18 cellular contexts compared by ENCODE assay signal in genomic region chr7:110130669-110131068, GRCh38.
DNase-seq lines count a peak whose midpoint lies in the region; ATAC-seq, FAIRE-seq and TF ChIP-seq lines count a peak whose summit lies in the region.
"Had no signal": no experiment of that assay in that cellular context is flagged by ENCODE, and none has a peak within 500 bp of the region (broad histone marks: within the 10 kb centered on the region; RNA-seq: fewer than 3 reads in every experiment).

No MANE protein-coding gene starts in this region.

- H3K36me3 ChIP-seq in GM23338 (ENCODE audit: insufficient read depth) (no peaks in the 10 kb centered on the region), endodermal cell (ENCODE audit: control insufficient read depth, insufficient read depth, low read length) (no peaks in the 10 kb centered on the region)
- H3K36me3 ChIP-seq: gastrocnemius medialis, transverse colon had no signal

- no peak overlapping the region for H3K4me2 ChIP-seq in A549
- no peak overlapping the region for H3K4me2 ChIP-seq in GM23338

- H3K36me3 Mint-ChIP-seq in GM23338 (ENCODE audit: low read depth) (no peaks in the 10 kb centered on the region), endodermal cell (ENCODE audit: low read depth) (no peaks in the 10 kb centered on the region)
- H3K36me3 Mint-ChIP-seq in activated CD4-positive, alpha-beta T cell treated with anti-CD3 and anti-CD28 coated beads, Interleukin-2, amount 10 ng/mL, durations not matched to agents 24 days and 14 days (ENCODE audit: low read depth) = no peaks in the 10 kb centered on the region
- H3K36me3 Mint-ChIP-seq: activated CD4-positive, alpha-beta memory T cell treated with anti-CD3 and anti-CD28 coated beads for 36 hours had no signal

- TF ChIP-seq CTCF in A549 (IDR thresholded peaks at IDR 0.05) (no peak; the same call in 2 of the 3 replicates), GM23338 (conservative IDR thresholded peaks at IDR 0.05; ENCODE audit: low read depth in 2 of 2) (no peak), endodermal cell (conservative IDR thresholded peaks at IDR 0.05) (peak; percentile 34)

- H3K27me3 ChIP-seq in GM23338 (ENCODE audit: insufficient read depth) (no peaks in the 10 kb centered on the region), endodermal cell (ENCODE audit: control insufficient read depth, insufficient read depth, low read length, poor library complexity, severe bottlenecking) (no peaks in the 10 kb centered on the region)
- H3K27me3 ChIP-seq: gastrocnemius medialis, transverse colon had no signal

- no peak overlapping the region for H3K4me3 Mint-ChIP-seq in GM23338
- no peak overlapping the region for H3K4me3 Mint-ChIP-seq in endodermal cell
- H3K4me3 Mint-ChIP-seq in activated CD4-positive, alpha-beta T cell treated with anti-CD3 and anti-CD28 coated beads, Interleukin-2, amount 10 ng/mL, durations not matched to agents 24 days and 14 days = no peak overlapping the region
- H3K4me3 Mint-ChIP-seq: activated CD4-positive, alpha-beta memory T cell treated with anti-CD3 and anti-CD28 coated beads for 36 hours had no signal

- no peak overlapping the region for H3K27ac ChIP-seq in A549
- H3K27ac ChIP-seq in GM23338 (ENCODE audit: low read depth) = no peak overlapping the region
- no peak overlapping the region for H3K27ac ChIP-seq in endodermal cell (ENCODE audit: low read depth, low read length)
- H3K27ac ChIP-seq: gastrocnemius medialis, transverse colon had no signal

- H2AFZ ChIP-seq in GM23338 = peak overlapping the region; percentile 77

- DNase-seq in A549 (ENCODE audit: low read depth in 1 of 2, low spot score in 1 of 2) = peak in 1 of 2 experiments; percentile 6
- no peak for DNase-seq in GM23338 (ENCODE audit: low spot score)
- DNase-seq in NCI-H748 treated with DMSO at 0.1 percent for 48 hours (lab: John Stamatoyannopoulos, UW) = peak; percentile 75
- DNase-seq in endodermal cell = no peak
- DNase-seq in activated CD4-positive, alpha-beta T cell treated with anti-CD3 and anti-CD28 coated beads, Interleukin-2, amount 10 ng/mL, durations not matched to agents 24 days and 14 days = no peak
- no peak for DNase-seq in NCI-H2196 treated with DMSO at 0.1 percent for 48 hours (lab: John Stamatoyannopoulos, UW; ENCODE audit: unreplicated experiment)
- DNase-seq: activated CD4-positive, alpha-beta memory T cell treated with anti-CD3 and anti-CD28 coated beads for 36 hours; activated effector memory CD4-positive, alpha-beta T cell treated with Interleukin-2 at 50 U/mL for 16 hours; effector CD4-positive, alpha-beta T cell; gastrocnemius medialis; NCI-H345; stimulated activated CD4-positive, alpha-beta T cell treated with anti-CD3 and anti-CD28 coated beads, Interleukin-2, amount 100 ng/mL, for 24 hours; T1000; transverse colon had no signal

- POLR2A ChIA-PET in A549 (lab: Yijun Ruan, JAX) = no interaction called here

- peaks cover 3% of the 10 kb centered on the region; the same call in 2 of the 3 replicates for H3K4me1 Mint-ChIP-seq in GM23338
- no peaks in the 10 kb centered on the region for H3K4me1 Mint-ChIP-seq in endodermal cell
- H3K4me1 Mint-ChIP-seq in activated CD4-positive, alpha-beta T cell treated with anti-CD3 and anti-CD28 coated beads, Interleukin-2, amount 10 ng/mL, durations not matched to agents 24 days and 14 days = no peaks in the 10 kb centered on the region

- no peak overlapping the region for H3K9ac ChIP-seq in endodermal cell (ENCODE audit: extremely low read depth, low read length, poor library complexity, severe bottlenecking)

- H3K9me3 ChIP-seq in A549 (no peaks in the 10 kb centered on the region), endodermal cell (ENCODE audit: control insufficient read depth, low read length) (no peaks in the 10 kb centered on the region)
- H3K9me3 ChIP-seq: gastrocnemius medialis, transverse colon had no signal

- no peaks in the 10 kb centered on the region for H3F3A ChIP-seq in GM23338 (replicated peaks; ENCODE audit: low read depth)

- WGBS in A549 (ENCODE audit: missing lambda C conversion rate) = 2% methylated on average over 2 of the region's 2 CpGs
- no CpG with 5 or more reads among the region's 2 CpGs for WGBS in endodermal cell (ENCODE audit: insufficient coverage in 1 of 2, insufficient read length in 1 of 2), 2 experiments

- H3K4me1 ChIP-seq in A549 (no peaks in the 10 kb centered on the region), GM23338 (ENCODE audit: insufficient read depth) (peaks cover 5% of the 10 kb centered on the region), endodermal cell (ENCODE audit: control insufficient read depth, insufficient read depth, low read length) (no peaks in the 10 kb centered on the region)
- H3K4me1 ChIP-seq: gastrocnemius medialis, transverse colon had no signal

- no peaks in the 10 kb centered on the region for H4K20me1 ChIP-seq in GM23338 (replicated peaks; ENCODE audit: insufficient read depth)

- no peak for TF ChIP-seq EP300 in A549 (IDR thresholded peaks at IDR 0.05)

- ATAC-seq in A549 (no peak), GM23338 (no peak), GM21515 (IDR thresholded peaks at IDR 0.05; ENCODE audit: unreplicated experiment) (no peak), GM19351 (IDR thresholded peaks at IDR 0.05; ENCODE audit: unreplicated experiment) (no peak)
- ATAC-seq: gastrocnemius medialis had no signal

- H3K9me3 Mint-ChIP-seq in GM23338 (peaks cover 2% of the 10 kb centered on the region; the same call in 2 of the 3 replicates), endodermal cell (no peaks in the 10 kb centered on the region)
- no peaks in the 10 kb centered on the region for H3K9me3 Mint-ChIP-seq in activated CD4-positive, alpha-beta T cell treated with anti-CD3 and anti-CD28 coated beads, Interleukin-2, amount 10 ng/mL, durations not matched to agents 24 days and 14 days
- H3K9me3 Mint-ChIP-seq: activated CD4-positive, alpha-beta memory T cell treated with anti-CD3 and anti-CD28 coated beads for 36 hours had no signal

- TF ChIP-seq POLR2A in A549 (IDR thresholded peaks at IDR 0.05; ENCODE audit: low read length) = no peak

- peak; percentile 7 to 23; a peak in 1 of 5 replicates for TF ChIP-seq RAD21 in A549 (conservative IDR thresholded peaks at IDR 0.05 in 1 of 2, IDR thresholded peaks at IDR 0.05 in 1 of 2)

- FAIRE-seq in A549 (lab: Jason Lieb, UNC) = no peak
- FAIRE-seq: astrocyte, H1 had no signal

- H3K4me3 ChIP-seq in A549 (no peak overlapping the region), GM23338 (no peak overlapping the region), endodermal cell (ENCODE audit: low read length) (no peak overlapping the region)
- H3K4me3 ChIP-seq: gastrocnemius medialis, transverse colon had no signal

- no peaks in the 10 kb centered on the region for H3K27me3 Mint-ChIP-seq in GM23338 (ENCODE audit: insufficient read depth, low read depth, poor library complexity)
- no peaks in the 10 kb centered on the region for H3K27me3 Mint-ChIP-seq in endodermal cell (ENCODE audit: insufficient read depth)
- H3K27me3 Mint-ChIP-seq in activated CD4-positive, alpha-beta T cell treated with anti-CD3 and anti-CD28 coated beads, Interleukin-2, amount 10 ng/mL, durations not matched to agents 24 days and 14 days = no peaks in the 10 kb centered on the region
- H3K27me3 Mint-ChIP-seq: activated CD4-positive, alpha-beta memory T cell treated with anti-CD3 and anti-CD28 coated beads for 36 hours had no signal

- H3K79me2 ChIP-seq in GM23338 (replicated peaks; ENCODE audit: insufficient read depth) = no peaks in the 10 kb centered on the region

- CTCF ChIA-PET in A549 (lab: Yijun Ruan, JAX) = no interaction called here

- no peak overlapping the region for H3K27ac Mint-ChIP-seq in GM23338
- no peak overlapping the region for H3K27ac Mint-ChIP-seq in endodermal cell
- H3K27ac Mint-ChIP-seq in activated CD4-positive, alpha-beta T cell treated with anti-CD3 and anti-CD28 coated beads, Interleukin-2, amount 10 ng/mL, durations not matched to agents 24 days and 14 days = no peak overlapping the region
- H3K27ac Mint-ChIP-seq: activated CD4-positive, alpha-beta memory T cell treated with anti-CD3 and anti-CD28 coated beads for 36 hours had no signal

- intact Hi-C loops in activated CD4-positive, alpha-beta T cell treated with anti-CD3 and anti-CD28 coated beads, Interleukin-2, amount 10 ng/mL, durations not matched to agents 24 days and 14 days (cut with micrococcal nuclease) = no loop called here

- no peaks in the 10 kb centered on the region for H3K9me2 ChIP-seq in GM23338 (ENCODE audit: insufficient read depth)

TF ChIP-seq in A549, 52 proteins besides CTCF, POLR2A, EP300 and RAD21 (continues in another document):
- no peak for TF ChIP-seq FOXS1 (CRISPR knock-in tag; IDR thresholded peaks at IDR 0.05)
- TF ChIP-seq GATA3 (IDR thresholded peaks at IDR 0.05; ENCODE audit: borderline replicate concordance) = no peak
- TF ChIP-seq NR3C1 (IDR thresholded peaks at IDR 0.05) = no peak
- no peak for TF ChIP-seq E2F6 (IDR thresholded peaks at IDR 0.05; ENCODE audit: borderline replicate concordance, low read depth)
- no peak for TF ChIP-seq HES2 (IDR thresholded peaks at IDR 0.05)
- TF ChIP-seq NFE2L2 (conservative IDR thresholded peaks at IDR 0.05; ENCODE audit: low read length) = no peak

TF ChIP-seq in GM23338, 12 proteins besides CTCF, POLR2A, EP300 and RAD21 (continues in another document):
- TF ChIP-seq REST (IDR thresholded peaks at IDR 0.05; ENCODE audit: unreplicated experiment) = no peak
